ENCODE assay signal across 9 cellular contexts in the genomic region with DNA sequence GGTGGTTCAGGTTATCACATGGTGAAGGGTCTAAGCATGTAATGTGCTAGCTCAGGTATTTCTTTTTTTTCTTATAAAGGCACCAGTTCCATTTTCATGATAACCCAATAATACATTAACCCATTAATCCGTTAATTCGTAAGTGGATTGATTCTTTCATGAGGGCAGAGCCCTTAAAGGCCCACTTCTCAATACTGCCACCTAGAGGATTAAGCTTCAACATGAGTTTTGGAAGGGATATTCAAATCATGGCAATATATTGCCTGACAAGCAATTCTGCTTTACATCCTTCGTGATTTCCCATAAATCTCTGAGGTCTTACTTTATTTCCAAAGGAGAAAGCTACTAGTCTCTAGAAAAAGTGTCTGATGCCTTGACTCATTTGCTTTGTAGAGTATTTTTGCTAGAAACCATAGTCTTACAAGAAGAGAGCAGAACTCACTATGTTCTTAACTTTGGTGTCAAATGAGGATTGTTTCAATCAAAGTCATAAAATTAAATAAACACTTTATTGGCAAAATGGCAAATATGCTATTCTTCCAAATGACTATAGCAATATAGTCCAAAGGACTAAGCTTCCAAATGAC.
DNase-seq lines count a peak whose midpoint lies in the region; ATAC-seq, FAIRE-seq and TF ChIP-seq lines count a peak whose summit lies in the region.
"Had no signal": no experiment of that assay in that cellular context is flagged by ENCODE, and none has a peak within 500 bp of the region (broad histone marks: within the 10 kb centered on the region; RNA-seq: fewer than 3 reads in every experiment).

No MANE protein-coding gene starts in this region.

- no peaks in the 10 kb centered on the region for H4K20me1 ChIP-seq in H1 (replicated peaks in 1 of 2; ENCODE audit: control insufficient read depth in 1 of 2, insufficient read depth in 2 of 2, low read length in 2 of 2)
- no peaks in the 10 kb centered on the region for H4K20me1 ChIP-seq in osteoblast (ENCODE audit: insufficient read depth, low read length)

- no peak overlapping the region for H3K23ac ChIP-seq in H1 (ENCODE audit: insufficient read length)

- H4K5ac ChIP-seq in H1 (ENCODE audit: insufficient read length, low read depth, low read length) = no peak overlapping the region

- H3K79me1 ChIP-seq in H1 (ENCODE audit: low read depth, low read length) = no peaks in the 10 kb centered on the region

- no peaks in the 10 kb centered on the region for H3K23me2 ChIP-seq in H1 (ENCODE audit: low read depth, low read length)

- TF ChIP-seq POLR2A in H1 (IDR thresholded peaks at IDR 0.05; ENCODE audit: control extremely low read depth in 1 of 2, low read depth in 2 of 2, low read length in 2 of 2) = no peak

- no peak overlapping the region for H2BK20ac ChIP-seq in H1 (ENCODE audit: low read length)

- TF ChIP-seq EP300 in H1 (IDR thresholded peaks at IDR 0.05; ENCODE audit: borderline replicate concordance in 1 of 2, low read depth in 2 of 2, low read length in 2 of 2) = no peak

- H3K56ac ChIP-seq in H1 (replicated peaks; ENCODE audit: insufficient read length, low read depth, low read length) = no peak overlapping the region

- no peaks in the 10 kb centered on the region for H3K36me3 Mint-ChIP-seq in CD8-positive, alpha-beta memory T cell

- H3K4me3 ChIP-seq in AG04449 (ENCODE audit: low read depth, low read length) (no peak overlapping the region), NT2/D1 (ENCODE audit: insufficient read length, low read depth) (no peak overlapping the region), H1 (ENCODE audit: extremely low read depth in 1 of 4, insufficient read depth in 2 of 4, low read depth in 3 of 4, low read length in 4 of 4) (no peak overlapping the region), osteoblast (ENCODE audit: insufficient read depth, low read length) (no peak overlapping the region)
- no peak overlapping the region for H3K4me3 ChIP-seq in CD8-positive, alpha-beta memory T cell (ENCODE audit: low read length)

- H3K79me2 ChIP-seq in H1 (ENCODE audit: control insufficient read depth in 1 of 2, insufficient read depth in 2 of 2, low read length in 2 of 2) = no peaks in the 10 kb centered on the region
- no peaks in the 10 kb centered on the region for H3K79me2 ChIP-seq in osteoblast (ENCODE audit: insufficient read depth, low read length)

- no peak overlapping the region for H3K18ac ChIP-seq in H1 (ENCODE audit: extremely low read depth, low read length)

- no peak overlapping the region for H3K14ac ChIP-seq in H1 (ENCODE audit: insufficient read length)

- no peak overlapping the region for H2BK120ac ChIP-seq in H1 (replicated peaks; ENCODE audit: low read depth, low read length)

- no peaks in the 10 kb centered on the region for H3K27me3 ChIP-seq in NT2/D1 (ENCODE audit: insufficient read depth, insufficient read length)
- H3K27me3 ChIP-seq in H1 (replicated peaks in 1 of 4; ENCODE audit: control insufficient read depth in 3 of 4, extremely low read depth in 1 of 4, insufficient read depth in 3 of 4, low read length in 3 of 4) = no peaks in the 10 kb centered on the region
- H3K27me3 ChIP-seq in osteoblast (ENCODE audit: insufficient read depth, low read length) = peaks cover 4% of the 10 kb centered on the region
- H3K27me3 ChIP-seq in CD8-positive, alpha-beta memory T cell (ENCODE audit: insufficient read depth, low read length, poor library complexity, severe bottlenecking) = no peaks in the 10 kb centered on the region

- no peak overlapping the region for H2AFZ ChIP-seq in H1 (ENCODE audit: low read length)
- H2AFZ ChIP-seq in osteoblast (ENCODE audit: low read length) = no peak overlapping the region

- H3K4me1 ChIP-seq in NT2/D1 (ENCODE audit: insufficient read depth, insufficient read length) = no peaks in the 10 kb centered on the region
- no peaks in the 10 kb centered on the region for H3K4me1 ChIP-seq in H1 (replicated peaks in 1 of 4; ENCODE audit: control insufficient read depth in 3 of 4, insufficient read depth in 4 of 4, low read length in 3 of 4)
- H3K4me1 ChIP-seq in osteoblast (ENCODE audit: insufficient read depth, low read length) = no peaks in the 10 kb centered on the region
- H3K4me1 ChIP-seq in CD8-positive, alpha-beta memory T cell (ENCODE audit: insufficient read depth, low read length) = no peaks in the 10 kb centered on the region

- H2BK12ac ChIP-seq in H1 (ENCODE audit: low read depth, low read length) = no peak overlapping the region

- H3K9ac ChIP-seq in NT2/D1 (ENCODE audit: insufficient read length, low read depth) = no peak overlapping the region
- no peak overlapping the region for H3K9ac ChIP-seq in H1 (replicated peaks in 1 of 4; ENCODE audit: extremely low read depth in 1 of 4, low read depth in 3 of 4, low read length in 3 of 4)

- H4K91ac ChIP-seq in H1 (replicated peaks; ENCODE audit: insufficient read length, low read length) = no peak overlapping the region

- H3K9me3 Mint-ChIP-seq in CD8-positive, alpha-beta memory T cell = peaks cover 0 to 3% (median 0%) of the 10 kb centered on the region in 5 donors

- POLR2A ChIA-PET in AG04449 (lab: Yijun Ruan, JAX) = no interaction called here
- POLR2A ChIA-PET in H1 (lab: Charles Lee; ENCODE audit: partially characterized antibody) = no interaction called here
- POLR2A ChIA-PET in CD8-positive, alpha-beta memory T cell (lab: Charles Lee) = no interaction called here

- H3K27ac Mint-ChIP-seq in CD8-positive, alpha-beta memory T cell = no peak overlapping the region

- H3K4me1 Mint-ChIP-seq in CD8-positive, alpha-beta memory T cell = no peaks in the 10 kb centered on the region

- H3K4ac ChIP-seq in H1 (replicated peaks; ENCODE audit: insufficient read length, low read depth, low read length) = no peak overlapping the region

- peak; percentile 74 for FAIRE-seq in H1 (lab: Jason Lieb, UNC)

- H2BK5ac ChIP-seq in H1 (ENCODE audit: low read depth, low read length) = no peak overlapping the region

- 66% methylated on average over 3 of the region's 3 CpGs; no CpG with 5 or more reads in 1 of the 2 experiments for WGBS in H1 (ENCODE audit: extremely low coverage in 1 of 2, insufficient coverage in 1 of 2, insufficient read length in 1 of 2, insufficient replicate concordance in 2 of 2, low coverage in 1 of 2, low lambda C conversion rate in 2 of 2, missing lambda C conversion rate in 1 of 2), 2 experiments

- DNase-seq in AG04449 (ENCODE audit: low read depth, low spot score) (no peak), HS-5 (ENCODE audit: low read depth) (peak; percentile 28), NT2/D1 (ENCODE audit: low read depth, low spot score) (peak; percentile 38), H1 (ENCODE audit: low read depth in 1 of 2, low spot score in 2 of 2) (no peak), osteoblast (ENCODE audit: insufficient read length, low spot score, missing footprints) (peak; percentile 77), occipital lobe (lab: John Stamatoyannopoulos, UW) (no peak)
- DNase-seq in CD8-positive, alpha-beta memory T cell = no peak

- no peaks in the 10 kb centered on the region for H3K9me3 ChIP-seq in NT2/D1 (ENCODE audit: insufficient read depth, low read length)
- no peaks in the 10 kb centered on the region for H3K9me3 ChIP-seq in H1 (ENCODE audit: insufficient read depth in 2 of 2, low read depth in 1 of 2, low read length in 1 of 2)
- H3K9me3 ChIP-seq in osteoblast (ENCODE audit: low read depth, low read length) = no peaks in the 10 kb centered on the region
- no peaks in the 10 kb centered on the region for H3K9me3 ChIP-seq in CD8-positive, alpha-beta memory T cell (ENCODE audit: low read length)

- TF ChIP-seq RAD21 in H1 (IDR thresholded peaks at IDR 0.05 in 1 of 2, conservative IDR thresholded peaks at IDR 0.05 in 1 of 2; ENCODE audit: low read depth in 2 of 2, low read length in 2 of 2) = peak; percentile 68

- H2AK5ac ChIP-seq in H1 (ENCODE audit: low read depth, low read length) = no peak overlapping the region

- no peak overlapping the region for H3K4me3 Mint-ChIP-seq in CD8-positive, alpha-beta memory T cell

- CTCF ChIA-PET in AG04449 (lab: Yijun Ruan, JAX) = interaction anchor here (0.6 to 5.3 kb wide), 62 partner anchors 9 to 472 kb away, joined by 3 to 76 read pairs (median 5); a partner anchor contains a TSS
- CTCF ChIA-PET in H1 (lab: Charles Lee; ENCODE audit: partially characterized antibody) = interaction anchor here (0.5 to 4.1 kb wide), 44 partner anchors 9 to 1807 kb away, joined by 3 to 31 read pairs (median 4); a partner anchor contains a TSS
- CTCF ChIA-PET in CD8-positive, alpha-beta memory T cell (lab: Charles Lee) = interaction anchor here (1.5 kb wide), 1 partner anchor 15 kb away, joined by 3 read pairs; no protein-coding TSS in a partner anchor

- H3K36me3 ChIP-seq in NT2/D1 (ENCODE audit: insufficient read depth, insufficient read length, low read length) = no peaks in the 10 kb centered on the region
- H3K36me3 ChIP-seq in H1 (ENCODE audit: control insufficient read depth in 2 of 4, insufficient read depth in 4 of 4, low read length in 3 of 4) = no peaks in the 10 kb centered on the region
- no peaks in the 10 kb centered on the region for H3K36me3 ChIP-seq in osteoblast (ENCODE audit: insufficient read depth, low read length)
- no peaks in the 10 kb centered on the region for H3K36me3 ChIP-seq in CD8-positive, alpha-beta memory T cell (ENCODE audit: insufficient read depth, low read length)

- TF ChIP-seq CTCF in AG04449 (IDR thresholded peaks at IDR 0.05; ENCODE audit: insufficient read depth, low read length, missing control alignments) = peak; percentile 58
- peak in 2 of 3 experiments; percentile 50 to 69; a peak in 2 of 4 replicates for TF ChIP-seq CTCF in H1 (IDR thresholded peaks at IDR 0.05; ENCODE audit: control extremely low read depth in 1 of 3, insufficient read depth in 1 of 3, low read depth in 1 of 3, low read length in 3 of 3)
- peak; percentile 77 for TF ChIP-seq CTCF in osteoblast (IDR thresholded peaks at IDR 0.05; ENCODE audit: extremely low read depth, low read depth, low read length)

- no peak overlapping the region for H4K8ac ChIP-seq in H1 (ENCODE audit: extremely low read depth, insufficient read depth, low read length)

- peaks cover 3% of the 10 kb centered on the region in 2 donors for H3K27me3 Mint-ChIP-seq in CD8-positive, alpha-beta memory T cell

- peak; percentile 75 for ATAC-seq in GM18519 (IDR thresholded peaks at IDR 0.05; ENCODE audit: low FRiP score, unreplicated experiment)

- H3K4me2 ChIP-seq in H1 (ENCODE audit: insufficient read depth in 1 of 2, low read depth in 2 of 2, low read length in 2 of 2) (no peak overlapping the region), osteoblast (ENCODE audit: insufficient read depth, low read length) (no peak overlapping the region)

- no peak overlapping the region for H2BK15ac ChIP-seq in H1 (ENCODE audit: low read length)

- no peak overlapping the region for H3K27ac ChIP-seq in H1 (ENCODE audit: low read depth, low read length)
- no peak overlapping the region for H3K27ac ChIP-seq in osteoblast (ENCODE audit: low read depth, low read length)
- no peak overlapping the region for H3K27ac ChIP-seq in CD8-positive, alpha-beta memory T cell (ENCODE audit: low read depth, low read length)
- H3K27ac ChIP-seq: epithelial cell of prostate had no signal

Comparison
In these comparisons a context has a peak if more than half of its experiments do, and no peak if none do; other contexts are left out.
1. DNase-seq: peak in HS-5 (single experiment), NT2/D1 (single experiment) and osteoblast (single experiment); none in AG04449 (single experiment), H1 (0 of 2), occipital lobe (single experiment) and CD8-positive, alpha-beta memory T cell (0 of 5).
2. Peak in every context shown above with its lines, with median percentiles within 50 percentile points of each other: CTCF ChIP-seq.